Comparison of ENCODE assay signal across 11 cellular contexts in genomic region chr21:45534591-45535331, GRCh38. TPM values are rescaled to one million over a fixed set of nuclear protein-coding genes. Genes with fewer than 3 reads are reported as not detected.
DNase-seq lines count a peak whose midpoint lies in the region; ATAC-seq and TF ChIP-seq lines count a peak whose summit lies in the region.
"Had no signal": no experiment of that assay in that cellular context is flagged by ENCODE, and none has a peak within 500 bp of the region (broad histone marks: within the 10 kb centered on the region; RNA-seq: fewer than 3 reads in every experiment).

No MANE protein-coding gene starts in this region.

- intact Hi-C loops in dendritic cell treated with granulocyte-macrophage colony-stimulating factor and Interleukin-4, amounts not matched to agents 40 ng/mL and 50 ng/mL, for 4 days (cut with micrococcal nuclease), result no loop called here
- intact Hi-C loops in upper lobe of right lung (cut with DNase I), result no loop called here

- peaks cover 25% of the 10 kb centered on the region for H3K36me3 Mint-ChIP-seq in activated naive CD4-positive, alpha-beta T cell treated with anti-CD3 and anti-CD28 coated beads, Interleukin-2, amount 10 ng/mL, durations not matched to agents 7 days and 5 days
- H3K36me3 Mint-ChIP-seq in dendritic cell treated with granulocyte-macrophage colony-stimulating factor and Interleukin-4, amounts not matched to agents 40 ng/mL and 50 ng/mL, for 4 days (ENCODE audit: low read depth), result peaks cover 46% of the 10 kb centered on the region

- H3K27ac ChIP-seq in upper lobe of right lung, result no peak overlapping the region
- H3K27ac ChIP-seq: esophagus muscularis mucosa had no signal

- peaks cover 19% of the 10 kb centered on the region for H3K4me1 Mint-ChIP-seq in activated naive CD4-positive, alpha-beta T cell treated with anti-CD3 and anti-CD28 coated beads, Interleukin-2, amount 10 ng/mL, durations not matched to agents 7 days and 5 days
- H3K4me1 Mint-ChIP-seq in dendritic cell treated with granulocyte-macrophage colony-stimulating factor and Interleukin-4, amounts not matched to agents 40 ng/mL and 50 ng/mL, for 4 days (ENCODE audit: low read depth), result peaks cover 81% of the 10 kb centered on the region

- H3K9me3 Mint-ChIP-seq in activated naive CD4-positive, alpha-beta T cell treated with anti-CD3 and anti-CD28 coated beads, Interleukin-2, amount 10 ng/mL, durations not matched to agents 7 days and 5 days, result no peaks in the 10 kb centered on the region
- H3K9me3 Mint-ChIP-seq in dendritic cell treated with granulocyte-macrophage colony-stimulating factor and Interleukin-4, amounts not matched to agents 40 ng/mL and 50 ng/mL, for 4 days, result no peaks in the 10 kb centered on the region

- no peak overlapping the region for H3K4me3 ChIP-seq in upper lobe of right lung
- H3K4me3 ChIP-seq: esophagus muscularis mucosa had no signal

- CTCF ChIA-PET in activated naive CD4-positive, alpha-beta T cell treated with anti-CD3 and anti-CD28 coated beads, Interleukin-2, amount 10 ng/mL, durations not matched to agents 7 days and 5 days (lab: Charles Lee), result no interaction called here

- peak; percentile 55 for ATAC-seq in upper lobe of right lung
- no peak for ATAC-seq in HG03469 (IDR thresholded peaks at IDR 0.05; ENCODE audit: unreplicated experiment)
- ATAC-seq in GM18519 (IDR thresholded peaks at IDR 0.05; ENCODE audit: low FRiP score, unreplicated experiment), result no peak

- no peak overlapping the region for H3K4me3 Mint-ChIP-seq in activated naive CD4-positive, alpha-beta T cell treated with anti-CD3 and anti-CD28 coated beads, Interleukin-2, amount 10 ng/mL, durations not matched to agents 7 days and 5 days
- peak overlapping the region; percentile 52 for H3K4me3 Mint-ChIP-seq in dendritic cell treated with granulocyte-macrophage colony-stimulating factor and Interleukin-4, amounts not matched to agents 40 ng/mL and 50 ng/mL, for 4 days
- H3K4me3 Mint-ChIP-seq: B cell had no signal

- H3K27ac Mint-ChIP-seq in activated naive CD4-positive, alpha-beta T cell treated with anti-CD3 and anti-CD28 coated beads, Interleukin-2, amount 10 ng/mL, durations not matched to agents 7 days and 5 days, result no peak overlapping the region
- H3K27ac Mint-ChIP-seq in dendritic cell treated with granulocyte-macrophage colony-stimulating factor and Interleukin-4, amounts not matched to agents 40 ng/mL and 50 ng/mL, for 4 days, result peak overlapping the region; percentile 90
- H3K27ac Mint-ChIP-seq: B cell had no signal

- H3K4me1 ChIP-seq in upper lobe of right lung, result peaks cover 11% of the 10 kb centered on the region

- H3K9me3 ChIP-seq in upper lobe of right lung, result no peaks in the 10 kb centered on the region
- H3K9me3 ChIP-seq: esophagus muscularis mucosa had no signal

- DNase-seq in activated naive CD4-positive, alpha-beta T cell treated with anti-CD3 and anti-CD28 coated beads, Interleukin-2, amount 10 ng/mL, durations not matched to agents 7 days and 5 days, result peak; percentile 9
- no peak for DNase-seq in activated naive CD4-positive, alpha-beta T cell (lab: John Stamatoyannopoulos, UW)
- DNase-seq in medulla oblongata (ENCODE audit: extremely low spot score) (peak; percentile 80), upper lobe of right lung (peak; percentile 75)
- no peak for DNase-seq in stimulated activated CD8-positive, alpha-beta memory T cell treated with anti-CD3 and anti-CD28 coated beads, Interleukin-4, amount 100 ng/mL, for 48 hours
- DNase-seq: activated T-cell treated with anti-CD3 and anti-CD28 coated beads, Interleukin-2, amount 50 U/mL, for 48 hours had no signal

- TF ChIP-seq CTCF in upper lobe of right lung (IDR thresholded peaks at IDR 0.05), result no peak

- H3K27me3 ChIP-seq in upper lobe of right lung, result no peaks in the 10 kb centered on the region
- H3K27me3 ChIP-seq: esophagus muscularis mucosa had no signal

- H3K36me3 ChIP-seq in upper lobe of right lung, result no peaks in the 10 kb centered on the region

- H3K27me3 Mint-ChIP-seq in activated naive CD4-positive, alpha-beta T cell treated with anti-CD3 and anti-CD28 coated beads, Interleukin-2, amount 10 ng/mL, durations not matched to agents 7 days and 5 days, result no peaks in the 10 kb centered on the region
- no peaks in the 10 kb centered on the region for H3K27me3 Mint-ChIP-seq in dendritic cell treated with granulocyte-macrophage colony-stimulating factor and Interleukin-4, amounts not matched to agents 40 ng/mL and 50 ng/mL, for 4 days
- H3K27me3 Mint-ChIP-seq: B cell had no signal

RNA-seq across cellular contexts. Expression of gene SLC19A1, which starts 7.5 kb away (rescaled TPM):
- 39.3 TPM for total RNA-seq in upper lobe of right lung

Comparison
In these comparisons a context has a peak if more than half of its experiments do, and no peak if none do; other contexts are left out.
1. DNase-seq: peak in activated naive CD4-positive, alpha-beta T cell treated with anti-CD3 and anti-CD28 coated beads, Interleukin-2, amount 10 ng/mL, durations not matched to agents 7 days and 5 days (single experiment), medulla oblongata (single experiment) and upper lobe of right lung (single experiment); none in activated naive CD4-positive, alpha-beta T cell (0 of 4) and stimulated activated CD8-positive, alpha-beta memory T cell treated with anti-CD3 and anti-CD28 coated beads, Interleukin-4, amount 100 ng/mL, for 48 hours (single experiment).